In the genomic region with DNA sequence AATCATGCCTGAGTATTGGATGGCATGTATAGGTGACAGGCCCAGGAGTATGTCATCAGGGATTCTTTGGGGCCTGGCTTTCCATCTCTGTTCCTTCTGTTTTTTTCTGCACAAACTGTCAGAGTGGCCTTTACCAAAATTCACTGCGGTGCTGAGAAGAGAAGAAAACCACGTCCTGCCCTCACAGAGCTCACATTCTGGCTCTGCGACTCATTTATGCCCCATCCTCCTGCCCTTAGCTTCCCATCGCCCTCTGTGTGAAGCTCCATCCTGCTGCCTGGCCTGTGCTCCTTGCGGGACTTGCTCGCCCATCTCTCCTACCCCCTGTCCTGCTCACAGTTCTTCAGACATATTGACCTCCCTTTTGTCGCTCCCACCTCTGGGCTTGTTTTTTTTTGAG, we compare ENCODE assay signal across 1 cellular context.
TF ChIP-seq lines count a peak whose summit lies in the region.

No MANE protein-coding gene starts in this region.

TF ChIP-seq in IMR-90, 13 proteins besides CTCF, POLR2A, EP300 and RAD21 (continued from another document):
- TF ChIP-seq, protein P1, sequence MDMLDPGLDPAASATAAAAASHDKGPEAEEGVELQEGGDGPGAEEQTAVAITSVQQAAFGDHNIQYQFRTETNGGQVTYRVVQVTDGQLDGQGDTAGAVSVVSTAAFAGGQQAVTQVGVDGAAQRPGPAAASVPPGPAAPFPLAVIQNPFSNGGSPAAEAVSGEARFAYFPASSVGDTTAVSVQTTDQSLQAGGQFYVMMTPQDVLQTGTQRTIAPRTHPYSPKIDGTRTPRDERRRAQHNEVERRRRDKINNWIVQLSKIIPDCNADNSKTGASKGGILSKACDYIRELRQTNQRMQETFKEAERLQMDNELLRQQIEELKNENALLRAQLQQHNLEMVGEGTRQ (IDR thresholded peaks at IDR 0.05; ENCODE audit: low read depth, low read length): no peak
